ENCODE assay signal across 11 cellular contexts in the genomic region with DNA sequence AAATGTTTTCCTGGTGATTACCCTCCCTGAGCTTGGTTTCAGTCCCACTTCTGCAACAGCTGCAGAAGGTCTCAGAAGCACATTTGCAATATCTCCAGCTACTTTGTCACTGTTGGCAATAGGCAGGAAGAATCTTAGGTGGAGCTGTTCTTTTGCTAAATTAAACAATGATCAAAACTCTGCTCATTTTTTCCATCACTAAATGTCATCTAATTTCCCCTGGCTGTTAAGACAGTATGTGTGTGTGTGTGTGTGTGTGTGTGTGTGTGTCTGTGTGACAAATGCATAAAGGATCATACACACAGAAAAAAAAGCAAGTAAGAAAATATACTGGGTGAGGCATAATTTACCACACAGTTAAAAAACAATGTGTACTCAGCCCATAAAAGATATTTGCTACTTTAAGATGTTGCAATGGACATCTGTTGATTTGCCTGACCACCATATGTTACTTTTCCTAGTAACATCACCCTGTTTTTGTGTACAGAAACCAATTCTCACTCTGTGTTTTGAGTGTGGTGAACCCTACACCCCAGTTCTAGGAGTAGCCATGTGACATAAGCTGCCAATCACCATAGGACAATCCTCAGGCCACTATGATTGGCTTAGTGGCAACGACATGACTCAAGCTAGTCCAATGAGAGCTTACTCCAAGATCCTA.
DNase-seq lines count a peak whose midpoint lies in the region; ATAC-seq and TF ChIP-seq lines count a peak whose summit lies in the region.
"Had no signal": no experiment of that assay in that cellular context is flagged by ENCODE, and none has a peak within 500 bp of the region (broad histone marks: within the 10 kb centered on the region; RNA-seq: fewer than 3 reads in every experiment).

No MANE protein-coding gene starts in this region.

- H3K4ac ChIP-seq in trophoblast cell (ENCODE audit: low read depth, low read length): no peak overlapping the region

- no peak overlapping the region for H2BK12ac ChIP-seq in trophoblast cell (ENCODE audit: low read length)

- H3K79me1 ChIP-seq in trophoblast cell (ENCODE audit: low read length): no peaks in the 10 kb centered on the region

- H3K79me2 ChIP-seq in trophoblast cell (ENCODE audit: control insufficient read depth, insufficient read depth, low read length, poor library complexity): no peaks in the 10 kb centered on the region

- H3K27me3 Mint-ChIP-seq in activated T-helper 1 cell treated with anti-CD3 and anti-CD28 coated beads, Interleukin-12 subunit alpha, Interleukin-12 subunit beta, Interleukin-2, Interleukin-4 antibody, amounts not matched to agents 30 ng/mL and 10 ng/mL and 1 ng/mL, durations not matched to agents 14 hours and 24 hours and 36 hours (ENCODE audit: insufficient read depth): no peaks in the 10 kb centered on the region
- no peaks in the 10 kb centered on the region for H3K27me3 Mint-ChIP-seq in stimulated activated memory B cell treated with anti-CD40 and anti-IgM and Interleukin-4, amounts not matched to agents 10 μg/mL and 1 μg/mL and 100 μg/mL, for 72 hours

- ATAC-seq in GM21717 (IDR thresholded peaks at IDR 0.05; ENCODE audit: unreplicated experiment) (peak; percentile 36), left lung (peak; percentile 43), omental fat pad (ENCODE audit: low FRiP score) (no peak)
- no peak for ATAC-seq in stimulated activated memory B cell treated with anti-CD40 and anti-IgM and Interleukin-4, amounts not matched to agents 10 μg/mL and 1 μg/mL and 100 μg/mL, for 72 hours

- peak overlapping the region; percentile 31 for H3K27ac Mint-ChIP-seq in activated T-helper 1 cell treated with anti-CD3 and anti-CD28 coated beads, Interleukin-12 subunit alpha, Interleukin-12 subunit beta, Interleukin-2, Interleukin-4 antibody, amounts not matched to agents 30 ng/mL and 10 ng/mL and 1 ng/mL, durations not matched to agents 14 hours and 24 hours and 36 hours
- no peak overlapping the region for H3K27ac Mint-ChIP-seq in stimulated activated memory B cell treated with anti-CD40 and anti-IgM and Interleukin-4, amounts not matched to agents 10 μg/mL and 1 μg/mL and 100 μg/mL, for 72 hours
- H3K27ac Mint-ChIP-seq: activated naive CD4-positive, alpha-beta T cell treated with anti-CD3 and anti-CD28 coated beads, Interleukin-2, amount 50 U/mL, for 72 hours had no signal

- no peak overlapping the region for H2BK5ac ChIP-seq in trophoblast cell (ENCODE audit: low read depth, low read length, poor library complexity)

- peaks cover 47% of the 10 kb centered on the region for H3K4me1 Mint-ChIP-seq in activated T-helper 1 cell treated with anti-CD3 and anti-CD28 coated beads, Interleukin-12 subunit alpha, Interleukin-12 subunit beta, Interleukin-2, Interleukin-4 antibody, amounts not matched to agents 30 ng/mL and 10 ng/mL and 1 ng/mL, durations not matched to agents 14 hours and 24 hours and 36 hours (ENCODE audit: low read depth)
- peaks cover 44% of the 10 kb centered on the region for H3K4me1 Mint-ChIP-seq in stimulated activated memory B cell treated with anti-CD40 and anti-IgM and Interleukin-4, amounts not matched to agents 10 μg/mL and 1 μg/mL and 100 μg/mL, for 72 hours

- no CpG with 5 or more reads among the region's 1 CpG for WGBS in trophoblast cell (ENCODE audit: extremely low coverage, insufficient coverage, insufficient read length)

- no peak for TF ChIP-seq POLR2A in erythroblast (IDR thresholded peaks at IDR 0.05; ENCODE audit: low read length)

- no peaks in the 10 kb centered on the region for H3K27me3 ChIP-seq in left lung
- H3K27me3 ChIP-seq in trophoblast cell (ENCODE audit: insufficient read depth, low read length): no peaks in the 10 kb centered on the region
- H3K27me3 ChIP-seq: BLaER1 treated with 17β-estradiol and CSF1 and Interleukin-3, amounts not matched to agents 10 nM and 100 nM had no signal

- no peak overlapping the region for H4K12ac ChIP-seq in trophoblast cell (ENCODE audit: low read depth, low read length)

- H3K4me2 ChIP-seq in trophoblast cell (ENCODE audit: low read length): no peak overlapping the region

- peaks cover 20% of the 10 kb centered on the region for H3K9me3 Mint-ChIP-seq in activated T-helper 1 cell treated with anti-CD3 and anti-CD28 coated beads, Interleukin-12 subunit alpha, Interleukin-12 subunit beta, Interleukin-2, Interleukin-4 antibody, amounts not matched to agents 30 ng/mL and 10 ng/mL and 1 ng/mL, durations not matched to agents 14 hours and 24 hours and 36 hours
- H3K9me3 Mint-ChIP-seq in stimulated activated memory B cell treated with anti-CD40 and anti-IgM and Interleukin-4, amounts not matched to agents 10 μg/mL and 1 μg/mL and 100 μg/mL, for 72 hours: peaks cover 7% of the 10 kb centered on the region

- H3K14ac ChIP-seq in trophoblast cell (ENCODE audit: low read length): no peak overlapping the region

- H4K91ac ChIP-seq in trophoblast cell (ENCODE audit: low read depth, low read length): no peak overlapping the region

- H3K4me3 Mint-ChIP-seq in activated T-helper 1 cell treated with anti-CD3 and anti-CD28 coated beads, Interleukin-12 subunit alpha, Interleukin-12 subunit beta, Interleukin-2, Interleukin-4 antibody, amounts not matched to agents 30 ng/mL and 10 ng/mL and 1 ng/mL, durations not matched to agents 14 hours and 24 hours and 36 hours: no peak overlapping the region
- H3K4me3 Mint-ChIP-seq in stimulated activated memory B cell treated with anti-CD40 and anti-IgM and Interleukin-4, amounts not matched to agents 10 μg/mL and 1 μg/mL and 100 μg/mL, for 72 hours: no peak overlapping the region

- H4K8ac ChIP-seq in trophoblast cell (ENCODE audit: low read depth, low read length): no peak overlapping the region

- H2BK120ac ChIP-seq in trophoblast cell (ENCODE audit: insufficient read depth, low read length, poor library complexity): no peak overlapping the region

- H3K27ac ChIP-seq in left lung (no peak overlapping the region), trophoblast cell (ENCODE audit: low read depth, low read length) (no peak overlapping the region)

- no peak overlapping the region for H3K23ac ChIP-seq in trophoblast cell (ENCODE audit: low read length)

- H3K36me3 Mint-ChIP-seq in activated T-helper 1 cell treated with anti-CD3 and anti-CD28 coated beads, Interleukin-12 subunit alpha, Interleukin-12 subunit beta, Interleukin-2, Interleukin-4 antibody, amounts not matched to agents 30 ng/mL and 10 ng/mL and 1 ng/mL, durations not matched to agents 14 hours and 24 hours and 36 hours (ENCODE audit: low read depth): peaks cover 5% of the 10 kb centered on the region
- H3K36me3 Mint-ChIP-seq in stimulated activated memory B cell treated with anti-CD40 and anti-IgM and Interleukin-4, amounts not matched to agents 10 μg/mL and 1 μg/mL and 100 μg/mL, for 72 hours: no peaks in the 10 kb centered on the region

- TF ChIP-seq CTCF in AG09319 (IDR thresholded peaks at IDR 0.05; ENCODE audit: low read depth, low read length): no peak
- no peak for TF ChIP-seq CTCF in left lung (IDR thresholded peaks at IDR 0.05)
- no peak for TF ChIP-seq CTCF in omental fat pad (IDR thresholded peaks at IDR 0.05)

- DNase-seq in AG09319 (ENCODE audit: extremely low read depth, low read depth): peak; percentile 22
- DNase-seq in activated T-helper 1 cell treated with anti-CD3 and anti-CD28 coated beads, Interleukin-12 subunit alpha, Interleukin-12 subunit beta, Interleukin-2, Interleukin-4 antibody, amounts not matched to agents 30 ng/mL and 10 ng/mL and 1 ng/mL, durations not matched to agents 14 hours and 24 hours and 36 hours (ENCODE audit: low spot score): no peak
- no peak for DNase-seq in left lung
- no peak for DNase-seq in trophoblast cell
- DNase-seq in omental fat pad (ENCODE audit: low spot score): no peak
- DNase-seq in erythroblast (lab: John Stamatoyannopoulos, UW): no peak
- DNase-seq: NCI-H2029 had no signal

- no peak overlapping the region for H3K9ac ChIP-seq in trophoblast cell (ENCODE audit: low read length)
- H3K9ac ChIP-seq: BLaER1 treated with 17β-estradiol and CSF1 and Interleukin-3, amounts not matched to agents 10 nM and 100 nM had no signal

- H3K9me3 ChIP-seq in left lung (peaks cover 0 to 4% of the 10 kb centered on the region in 2 donors), trophoblast cell (ENCODE audit: insufficient read depth, low read depth, low read length) (no peaks in the 10 kb centered on the region)

- H3K18ac ChIP-seq in trophoblast cell (ENCODE audit: low read length): no peak overlapping the region

- no peak overlapping the region for H3K4me3 ChIP-seq in left lung
- H3K4me3 ChIP-seq in trophoblast cell (ENCODE audit: low read depth, low read length): no peak overlapping the region
- H3K4me3 ChIP-seq: BLaER1 treated with 17β-estradiol and CSF1 and Interleukin-3, amounts not matched to agents 10 nM and 100 nM had no signal

- intact Hi-C loops in activated T-helper 1 cell treated with anti-CD3 and anti-CD28 coated beads, Interleukin-12 subunit alpha, Interleukin-12 subunit beta, Interleukin-2, Interleukin-4 antibody, amounts not matched to agents 30 ng/mL and 10 ng/mL and 1 ng/mL, durations not matched to agents 14 hours and 24 hours and 36 hours (cut with micrococcal nuclease): no loop called here
- intact Hi-C loops in left lung (cut with DNase I): no loop called here

- H3K36me3 ChIP-seq in left lung: no peaks in the 10 kb centered on the region
- H3K36me3 ChIP-seq in trophoblast cell (ENCODE audit: control insufficient read depth in 1 of 2, insufficient read depth in 2 of 2, low read length in 2 of 2): no peaks in the 10 kb centered on the region

- H2AFZ ChIP-seq in trophoblast cell (ENCODE audit: insufficient read depth, low read length, poor library complexity): no peak overlapping the region

- H2AK5ac ChIP-seq in trophoblast cell (ENCODE audit: low read length): no peak overlapping the region

- H3K4me1 ChIP-seq in left lung (no peaks in the 10 kb centered on the region), trophoblast cell (ENCODE audit: control insufficient read depth in 1 of 2, insufficient read depth in 2 of 2, low read length in 2 of 2) (no peaks in the 10 kb centered on the region)

Comparison
In these comparisons a context has a peak if more than half of its experiments do, and no peak if none do; other contexts are left out.
1. ATAC-seq: peak in GM21717 (single experiment) and left lung (single experiment); none in stimulated activated memory B cell treated with anti-CD40 and anti-IgM and Interleukin-4, amounts not matched to agents 10 μg/mL and 1 μg/mL and 100 μg/mL, for 72 hours (single experiment) and omental fat pad (single experiment).